ENCODE assay signal across 12 cellular contexts in genomic region chr5:134877159-134877558, GRCh38. TPM values are rescaled to one million over a fixed set of nuclear protein-coding genes. Genes with fewer than 3 reads are reported as not detected.
DNase-seq lines count a peak whose midpoint lies in the region; ATAC-seq, FAIRE-seq and TF ChIP-seq lines count a peak whose summit lies in the region.
"Had no signal": no experiment of that assay in that cellular context is flagged by ENCODE, and none has a peak within 500 bp of the region (broad histone marks: within the 10 kb centered on the region; RNA-seq: fewer than 3 reads in every experiment).

No MANE protein-coding gene starts in this region.

- FAIRE-seq in HepG2 (lab: Jason Lieb, UNC): no peak
- FAIRE-seq: HTR-8/SVneo had no signal

- TF ChIP-seq POLR2A in HepG2 (IDR thresholded peaks at IDR 0.05; ENCODE audit: insufficient read depth in 1 of 2, low read depth in 2 of 2, low read length in 2 of 2) (no peak), right lobe of liver (IDR thresholded peaks at IDR 0.05) (no peak)

- POLR2A ChIA-PET in HepG2 (lab: Yijun Ruan, JAX): no interaction called here

- H3K4me3 ChIP-seq in HepG2 (replicated peaks in 1 of 3; ENCODE audit: insufficient read depth in 1 of 3, low read depth in 2 of 3, low read length in 3 of 3): no peak overlapping the region
- no peak overlapping the region for H3K4me3 ChIP-seq in right lobe of liver
- no peak overlapping the region for H3K4me3 ChIP-seq in foreskin fibroblast (ENCODE audit: low read depth in 1 of 2, low read length in 2 of 2)

- H3K36me3 Mint-ChIP-seq in activated T-helper 17 cell treated with anti-CD3 and anti-CD28 coated beads, Interleukin-2, amount 50 U/mL, for 72 hours (ENCODE audit: low read depth): peaks cover 16% of the 10 kb centered on the region
- H3K36me3 Mint-ChIP-seq in type B pancreatic cell: peaks cover 16% of the 10 kb centered on the region

- TF ChIP-seq EP300 in HepG2 (IDR thresholded peaks at IDR 0.05; ENCODE audit: low read depth in 2 of 2, low read length in 2 of 2) (no peak), HepG2 (CRISPR knock-in tag; IDR thresholded peaks at IDR 0.05; ENCODE audit: borderline replicate concordance) (no peak)

- H3K27me3 Mint-ChIP-seq in activated T-helper 17 cell treated with anti-CD3 and anti-CD28 coated beads, Interleukin-2, amount 50 U/mL, for 72 hours: no peaks in the 10 kb centered on the region
- no peaks in the 10 kb centered on the region for H3K27me3 Mint-ChIP-seq in type B pancreatic cell

- peak overlapping the region; percentile 53 for H3K27ac Mint-ChIP-seq in activated T-helper 17 cell treated with anti-CD3 and anti-CD28 coated beads, Interleukin-2, amount 50 U/mL, for 72 hours
- peak overlapping the region; percentile 17 for H3K27ac Mint-ChIP-seq in type B pancreatic cell

- CTCF ChIA-PET in HepG2 (lab: Yijun Ruan, JAX; ENCODE audit: low intra/inter-chr PET ratio, low total read pairs): no interaction called here

- H3K4me3 Mint-ChIP-seq in activated T-helper 17 cell treated with anti-CD3 and anti-CD28 coated beads, Interleukin-2, amount 50 U/mL, for 72 hours: peak overlapping the region; percentile 99
- peak overlapping the region; percentile 16 for H3K4me3 Mint-ChIP-seq in type B pancreatic cell

- TF ChIP-seq RAD21 in HepG2 (CRISPR knock-in tag; IDR thresholded peaks at IDR 0.05): no peak

- intact Hi-C loops in HepG2 (cut with micrococcal nuclease; ENCODE audit: unreplicated experiment): no loop called here
- intact Hi-C loops in right lobe of liver (cut with DNase I): no loop called here

- no peak overlapping the region for H2AFZ ChIP-seq in HepG2 (ENCODE audit: low read length)

- peaks cover 0 to 1% of the 10 kb centered on the region in 2 experiments; a peak in 1 of 5 replicates for H3K36me3 ChIP-seq in HepG2 (replicated peaks in 1 of 2; ENCODE audit: control insufficient read depth in 1 of 2, insufficient read depth in 2 of 2, low read length in 2 of 2)
- no peaks in the 10 kb centered on the region for H3K36me3 ChIP-seq in right lobe of liver

- peaks cover 29% of the 10 kb centered on the region for H3K79me2 ChIP-seq in HepG2 (ENCODE audit: insufficient read depth, low read length)

- in situ Hi-C loops in HepG2 (cut with HindIII; ENCODE audit: extremely low pct_ligation_motif_present, low pct_unique_long_range_greater_than_20kb): no loop called here

- no peaks in the 10 kb centered on the region for H3K9me3 ChIP-seq in HepG2 (ENCODE audit: low read length)
- H3K9me3 ChIP-seq in right lobe of liver: no peaks in the 10 kb centered on the region

- DNase-seq in HepG2 (ENCODE audit: low spot score) (no peak), right lobe of liver (no peak), type B pancreatic cell (ENCODE audit: extremely low spot score, unreplicated experiment) (no peak), foreskin fibroblast (no peak)
- no peak for DNase-seq in activated CD4-positive, CD25-positive, alpha-beta regulatory T cell treated with anti-CD3 and anti-CD28 coated beads, Interleukin-2, amount 50 U/mL, for 72 hours
- no peak for DNase-seq in stimulated activated CD8-positive, alpha-beta memory T cell treated with anti-CD3 and anti-CD28 coated beads, Interleukin-4, amount 100 ng/mL, for 48 hours
- DNase-seq: NCI-H2107, Right ventricle myocardium superior had no signal

- BruUV-seq in HepG2 (replicated peaks; lab: Mats Ljungman, UMichigan): no TSS peak

- no peak overlapping the region for H3K27ac ChIP-seq in HepG2 (ENCODE audit: extremely low read length, insufficient read depth, low read length)
- H3K27ac ChIP-seq in right lobe of liver: no peak overlapping the region
- H3K27ac ChIP-seq: C4-2B had no signal

- H3K4me1 ChIP-seq in HepG2 (ENCODE audit: insufficient read depth, low read length): peaks cover 36% of the 10 kb centered on the region
- H3K4me1 ChIP-seq in right lobe of liver: peaks cover 0 to 8% (median 0%) of the 10 kb centered on the region in 4 donors

- no peaks in the 10 kb centered on the region for H4K20me1 ChIP-seq in HepG2 (ENCODE audit: insufficient read depth, low read length)

- no peak for TF ChIP-seq CTCF in HepG2 (CRISPR knock-in tag; IDR thresholded peaks at IDR 0.05)
- no peak for TF ChIP-seq CTCF in right lobe of liver (IDR thresholded peaks at IDR 0.05)
- no peak for TF ChIP-seq CTCF in type B pancreatic cell (conservative IDR thresholded peaks at IDR 0.05)
- no peak for TF ChIP-seq CTCF in foreskin fibroblast (IDR thresholded peaks at IDR 0.05; ENCODE audit: low read depth, low read length)

- H3K9me3 Mint-ChIP-seq in activated T-helper 17 cell treated with anti-CD3 and anti-CD28 coated beads, Interleukin-2, amount 50 U/mL, for 72 hours: no peaks in the 10 kb centered on the region
- no peaks in the 10 kb centered on the region for H3K9me3 Mint-ChIP-seq in type B pancreatic cell

- no peaks in the 10 kb centered on the region; a peak in 1 of 5 replicates for H3K27me3 ChIP-seq in HepG2 (ENCODE audit: control insufficient read depth in 1 of 2, insufficient read depth in 2 of 2, low read length in 2 of 2)
- H3K27me3 ChIP-seq in right lobe of liver: no peaks in the 10 kb centered on the region

- ATAC-seq in HepG2 (no peak), right lobe of liver (no peak), HG03066 (IDR thresholded peaks at IDR 0.05; ENCODE audit: low read depth, unreplicated experiment) (peak; percentile 39)
- ATAC-seq in activated T-helper 17 cell treated with anti-CD3 and anti-CD28 coated beads, Interleukin-2, amount 50 U/mL, for 72 hours (replicated peaks): no peak

- H3K4me1 Mint-ChIP-seq in activated T-helper 17 cell treated with anti-CD3 and anti-CD28 coated beads, Interleukin-2, amount 50 U/mL, for 72 hours: peaks cover 28% of the 10 kb centered on the region
- peaks cover 26% of the 10 kb centered on the region for H3K4me1 Mint-ChIP-seq in type B pancreatic cell (ENCODE audit: unreplicated experiment)

- H3K4me2 ChIP-seq in HepG2 (ENCODE audit: low read depth, low read length): 0 out of 2 replicates have a peak overlapping the region, but pooled peaks have one; percentile 7

- H3K9ac ChIP-seq in HepG2 (ENCODE audit: insufficient read depth, low read depth, low read length): no peak overlapping the region

RNA-seq across cellular contexts. Expression of gene TXNDC15, which starts 3.0 kb away (rescaled TPM):
- total RNA-seq in HepG2 (2016; rRNA removed; fragmentation: Illumina TruSeq; extraction: Trizol) (33.6 and 49.9 TPM in 2 replicates), right lobe of liver (10 to 100 TPM; 20.8 to 30.9 (median 28.2) TPM), type B pancreatic cell (ENCODE audit: low replicate concordance) (37.1 and 41.3 TPM in 2 replicates)
- 10.0 and 12.6 TPM in 2 replicates for total RNA-seq in HepG2 (2016; cell fraction: cytosol; rRNA removed; fragmentation: Illumina TruSeq; extraction: Trizol; ENCODE audit: low read depth)
- 33.1 and 46.0 TPM in 2 replicates for total RNA-seq in HepG2 (2016; cell fraction: insoluble cytoplasmic fraction; rRNA removed; fragmentation: Illumina TruSeq; extraction: Trizol)
- 16.2 and 20.5 TPM in 2 replicates for total RNA-seq in HepG2 (2016; cell fraction: membrane; rRNA removed; fragmentation: Illumina TruSeq; extraction: Trizol)
- 38.4 and 46.0 TPM in 2 replicates for total RNA-seq in HepG2 (2016; cell fraction: nucleus; rRNA removed; fragmentation: Illumina TruSeq; extraction: Trizol)
- polyA plus RNA-seq in HepG2 (2011; rRNA removed): 22.2 and 27.9 TPM in 2 replicates
- 39.4 and 55.2 TPM in 2 replicates for polyA plus RNA-seq in HepG2 (2011; cell fraction: cytosol; rRNA removed)
- 24.0 and 24.4 TPM in 2 replicates for polyA plus RNA-seq in HepG2 (2011; cell fraction: nucleus; rRNA removed)
- polyA plus RNA-seq in HepG2 (2012): 25.8 and 30.9 TPM in 2 replicates
- polyA plus RNA-seq in HepG2 (2016; cell fraction: cytosol; fragmentation: Illumina TruSeq; extraction: Trizol; ENCODE audit: low read depth): 10.7 and 11.0 TPM in 2 replicates
- polyA plus RNA-seq in HepG2 (2016; cell fraction: insoluble cytoplasmic fraction; fragmentation: Illumina TruSeq; extraction: Trizol; ENCODE audit: low read depth): 32.6 and 34.2 TPM in 2 replicates
- 17.4 and 18.7 TPM in 2 replicates for polyA plus RNA-seq in HepG2 (2016; cell fraction: membrane; fragmentation: Illumina TruSeq; extraction: Trizol; ENCODE audit: low read depth)
- 84.5 TPM in 2 replicates for polyA plus RNA-seq in HepG2 (2016; cell fraction: nucleus; fragmentation: Illumina TruSeq; extraction: Trizol; ENCODE audit: insufficient read depth, low read depth)
- 22.6 and 27.6 TPM in 2 replicates for polyA minus RNA-seq in HepG2 (2011; rRNA and poly(A)+ RNA removed; ENCODE audit: low replicate concordance)
- polyA minus RNA-seq in HepG2 (2011; cell fraction: cytosol; rRNA and poly(A)+ RNA removed): 20.3 and 30.2 TPM in 2 replicates
- polyA minus RNA-seq in HepG2 (2011; cell fraction: nucleus; rRNA and poly(A)+ RNA removed): 15.2 and 16.9 TPM in 2 replicates
- 10 to 100 TPM; 32.5 to 38.8 TPM for total RNA-seq in activated T-helper 17 cell treated with anti-CD3 and anti-CD28 coated beads, Interleukin-2, amount 50 U/mL, for 72 hours

RNA-seq across cellular contexts. Expression of gene PCBD2, which starts 27.8 kb away (rescaled TPM):
- total RNA-seq in HepG2 (2016; rRNA removed; fragmentation: Illumina TruSeq; extraction: Trizol) (12.0 and 12.3 TPM in 2 replicates), right lobe of liver (10 to 100 TPM in 4 of 6 experiments, 1 to 10 TPM in 2; 4.9 to 11.9 (median 10.8) TPM), type B pancreatic cell (ENCODE audit: low replicate concordance) (10.4 and 10.5 TPM in 2 replicates)
- total RNA-seq in HepG2 (2016; cell fraction: cytosol; rRNA removed; fragmentation: Illumina TruSeq; extraction: Trizol; ENCODE audit: low read depth): 7.1 and 9.2 TPM in 2 replicates
- total RNA-seq in HepG2 (2016; cell fraction: insoluble cytoplasmic fraction; rRNA removed; fragmentation: Illumina TruSeq; extraction: Trizol): 11.0 and 11.8 TPM in 2 replicates
- total RNA-seq in HepG2 (2016; cell fraction: membrane; rRNA removed; fragmentation: Illumina TruSeq; extraction: Trizol): 10.6 and 11.8 TPM in 2 replicates
- 9.6 and 10.0 TPM in 2 replicates for total RNA-seq in HepG2 (2016; cell fraction: nucleus; rRNA removed; fragmentation: Illumina TruSeq; extraction: Trizol)
- 4.1 and 5.5 TPM in 2 replicates for polyA plus RNA-seq in HepG2 (2011; rRNA removed)
- polyA plus RNA-seq in HepG2 (2011; cell fraction: cytosol; rRNA removed): 3.9 and 4.1 TPM in 2 replicates
- 4.0 and 4.1 TPM in 2 replicates for polyA plus RNA-seq in HepG2 (2011; cell fraction: nucleus; rRNA removed)
- polyA plus RNA-seq in HepG2 (2012): 3.2 and 4.6 TPM in 2 replicates
- polyA plus RNA-seq in HepG2 (2016; cell fraction: cytosol; fragmentation: Illumina TruSeq; extraction: Trizol; ENCODE audit: low read depth): 8.6 and 11.4 TPM in 2 replicates
- polyA plus RNA-seq in HepG2 (2016; cell fraction: insoluble cytoplasmic fraction; fragmentation: Illumina TruSeq; extraction: Trizol; ENCODE audit: low read depth): 10.4 and 11.3 TPM in 2 replicates
- polyA plus RNA-seq in HepG2 (2016; cell fraction: membrane; fragmentation: Illumina TruSeq; extraction: Trizol; ENCODE audit: low read depth): 8.8 and 9.2 TPM in 2 replicates
- 16.0 and 16.6 TPM in 2 replicates for polyA plus RNA-seq in HepG2 (2016; cell fraction: nucleus; fragmentation: Illumina TruSeq; extraction: Trizol; ENCODE audit: insufficient read depth, low read depth)
- polyA minus RNA-seq in HepG2 (2011; rRNA and poly(A)+ RNA removed; ENCODE audit: low replicate concordance): 2.3 and 4.8 TPM in 2 replicates
- 2.8 and 3.4 TPM in 2 replicates for polyA minus RNA-seq in HepG2 (2011; cell fraction: cytosol; rRNA and poly(A)+ RNA removed)
- 5.0 and 8.0 TPM in 2 replicates for polyA minus RNA-seq in HepG2 (2011; cell fraction: nucleus; rRNA and poly(A)+ RNA removed)
- 10 to 100 TPM in 1 of 2 donors, 1 to 10 TPM in 1; 7.8 to 11.2 TPM for total RNA-seq in activated T-helper 17 cell treated with anti-CD3 and anti-CD28 coated beads, Interleukin-2, amount 50 U/mL, for 72 hours

RNA-seq across cellular contexts. Expression of gene C5orf24, which starts 31.4 kb away (rescaled TPM):
- total RNA-seq in HepG2 (2016; rRNA removed; fragmentation: Illumina TruSeq; extraction: Trizol) (41.5 and 52.6 TPM in 2 replicates), right lobe of liver (10 to 100 TPM; 19.0 to 41.8 (median 30.2) TPM), type B pancreatic cell (ENCODE audit: low replicate concordance) (43.7 and 62.9 TPM in 2 replicates)
- 10.3 and 10.6 TPM in 2 replicates for total RNA-seq in HepG2 (2016; cell fraction: cytosol; rRNA removed; fragmentation: Illumina TruSeq; extraction: Trizol; ENCODE audit: low read depth)
- 39.8 and 49.7 TPM in 2 replicates for total RNA-seq in HepG2 (2016; cell fraction: insoluble cytoplasmic fraction; rRNA removed; fragmentation: Illumina TruSeq; extraction: Trizol)
- 33.9 and 34.4 TPM in 2 replicates for total RNA-seq in HepG2 (2016; cell fraction: membrane; rRNA removed; fragmentation: Illumina TruSeq; extraction: Trizol)
- 39.4 and 43.9 TPM in 2 replicates for total RNA-seq in HepG2 (2016; cell fraction: nucleus; rRNA removed; fragmentation: Illumina TruSeq; extraction: Trizol)
- polyA plus RNA-seq in HepG2 (2011; rRNA removed): 30.3 and 34.6 TPM in 2 replicates
- polyA plus RNA-seq in HepG2 (2011; cell fraction: cytosol; rRNA removed): 10.6 and 18.7 TPM in 2 replicates
- polyA plus RNA-seq in HepG2 (2011; cell fraction: nucleus; rRNA removed): 23.1 and 31.3 TPM in 2 replicates
- 25.4 and 26.1 TPM in 2 replicates for polyA plus RNA-seq in HepG2 (2012)
- polyA plus RNA-seq in HepG2 (2016; cell fraction: cytosol; fragmentation: Illumina TruSeq; extraction: Trizol; ENCODE audit: low read depth): 8.0 and 8.8 TPM in 2 replicates
- polyA plus RNA-seq in HepG2 (2016; cell fraction: insoluble cytoplasmic fraction; fragmentation: Illumina TruSeq; extraction: Trizol; ENCODE audit: low read depth): 39.1 and 45.0 TPM in 2 replicates
- polyA plus RNA-seq in HepG2 (2016; cell fraction: membrane; fragmentation: Illumina TruSeq; extraction: Trizol; ENCODE audit: low read depth): 19.7 and 20.6 TPM in 2 replicates
- polyA plus RNA-seq in HepG2 (2016; cell fraction: nucleus; fragmentation: Illumina TruSeq; extraction: Trizol; ENCODE audit: insufficient read depth, low read depth): 53.8 and 56.9 TPM in 2 replicates
- polyA minus RNA-seq in HepG2 (2011; rRNA and poly(A)+ RNA removed; ENCODE audit: low replicate concordance): 32.1 and 44.9 TPM in 2 replicates
- 24.9 and 25.5 TPM in 2 replicates for polyA minus RNA-seq in HepG2 (2011; cell fraction: cytosol; rRNA and poly(A)+ RNA removed)
- polyA minus RNA-seq in HepG2 (2011; cell fraction: nucleus; rRNA and poly(A)+ RNA removed): 61.3 and 65.8 TPM in 2 replicates
- total RNA-seq in activated T-helper 17 cell treated with anti-CD3 and anti-CD28 coated beads, Interleukin-2, amount 50 U/mL, for 72 hours: 10 to 100 TPM; 32.4 to 38.0 TPM
